ENCODE assay signal across 2 cellular contexts in the genomic region with DNA sequence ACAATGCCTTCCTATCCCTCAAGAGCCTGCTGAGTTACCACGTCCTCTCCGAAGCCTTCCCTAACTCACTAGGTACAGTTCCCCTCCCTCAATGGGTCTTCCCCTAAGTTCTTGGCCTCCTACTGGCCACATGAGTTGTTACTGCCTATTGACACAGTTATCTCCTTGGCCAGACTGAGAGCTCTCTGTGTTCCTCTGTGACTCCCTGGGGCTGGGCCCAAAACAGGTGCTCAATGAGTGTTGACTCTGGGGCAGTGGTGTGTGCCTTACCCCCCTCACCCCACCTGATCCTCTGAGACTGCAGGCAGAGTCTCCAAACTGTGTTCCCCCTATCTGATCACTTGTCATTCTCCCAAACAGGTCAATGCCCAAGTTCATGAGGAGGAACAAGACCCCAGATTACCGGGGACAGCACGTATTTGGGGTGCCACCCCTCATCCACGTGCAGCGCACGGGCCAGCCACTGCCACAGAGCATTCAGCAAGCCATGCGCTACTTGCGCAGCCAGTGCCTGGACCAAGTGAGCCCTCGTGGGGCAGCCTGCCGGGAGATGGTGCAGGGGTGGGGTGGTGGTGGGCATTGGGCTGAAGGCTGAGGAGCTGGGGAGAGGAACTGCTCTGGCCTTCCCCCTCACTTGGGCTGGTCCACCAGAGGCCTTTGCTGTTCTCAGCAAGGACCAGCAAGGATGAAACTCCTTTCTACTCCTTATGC.
TF ChIP-seq lines count a peak whose summit lies in the region.

No MANE protein-coding gene starts in this region.

TF ChIP-seq in HCT116, 20 proteins besides CTCF, POLR2A, EP300 and RAD21 (continued from another document):
- TF ChIP-seq, protein P1, sequence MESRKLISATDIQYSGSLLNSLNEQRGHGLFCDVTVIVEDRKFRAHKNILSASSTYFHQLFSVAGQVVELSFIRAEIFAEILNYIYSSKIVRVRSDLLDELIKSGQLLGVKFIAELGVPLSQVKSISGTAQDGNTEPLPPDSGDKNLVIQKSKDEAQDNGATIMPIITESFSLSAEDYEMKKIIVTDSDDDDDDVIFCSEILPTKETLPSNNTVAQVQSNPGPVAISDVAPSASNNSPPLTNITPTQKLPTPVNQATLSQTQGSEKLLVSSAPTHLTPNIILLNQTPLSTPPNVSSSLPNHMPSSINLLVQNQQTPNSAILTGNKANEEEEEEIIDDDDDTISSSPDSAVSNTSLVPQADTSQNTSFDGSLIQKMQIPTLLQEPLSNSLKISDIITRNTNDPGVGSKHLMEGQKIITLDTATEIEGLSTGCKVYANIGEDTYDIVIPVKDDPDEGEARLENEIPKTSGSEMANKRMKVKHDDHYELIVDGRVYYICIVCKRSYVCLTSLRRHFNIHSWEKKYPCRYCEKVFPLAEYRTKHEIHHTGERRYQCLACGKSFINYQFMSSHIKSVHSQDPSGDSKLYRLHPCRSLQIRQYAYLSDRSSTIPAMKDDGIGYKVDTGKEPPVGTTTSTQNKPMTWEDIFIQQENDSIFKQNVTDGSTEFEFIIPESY (IDR thresholded peaks at IDR 0.05; ENCODE audit: extremely low read depth, insufficient replicate concordance, low read length), result no peak
- TF ChIP-seq EZH2 (IDR thresholded peaks at IDR 0.05) (no peak), CBX3 (IDR thresholded peaks at IDR 0.05; ENCODE audit: low read depth) (no peak), TCF7L2 (IDR thresholded peaks at IDR 0.05; ENCODE audit: borderline replicate concordance, extremely low read depth, insufficient read depth, insufficient read length) (no peak), ZNF274 (IDR thresholded peaks at IDR 0.05; ENCODE audit: low read depth, low read length) (no peak), ELF1 (IDR thresholded peaks at IDR 0.05; ENCODE audit: borderline replicate concordance, low read depth) (no peak), POLR2AphosphoS5 (IDR thresholded peaks at IDR 0.05; ENCODE audit: low read depth, low read length) (no peak), EZH2phosphoT487 (IDR thresholded peaks at IDR 0.05; ENCODE audit: borderline replicate concordance) (no peak)

TF ChIP-seq in WTC11, 78 proteins besides CTCF, POLR2A, EP300 and RAD21 (continued from another document):
- TF ChIP-seq, protein P2, sequence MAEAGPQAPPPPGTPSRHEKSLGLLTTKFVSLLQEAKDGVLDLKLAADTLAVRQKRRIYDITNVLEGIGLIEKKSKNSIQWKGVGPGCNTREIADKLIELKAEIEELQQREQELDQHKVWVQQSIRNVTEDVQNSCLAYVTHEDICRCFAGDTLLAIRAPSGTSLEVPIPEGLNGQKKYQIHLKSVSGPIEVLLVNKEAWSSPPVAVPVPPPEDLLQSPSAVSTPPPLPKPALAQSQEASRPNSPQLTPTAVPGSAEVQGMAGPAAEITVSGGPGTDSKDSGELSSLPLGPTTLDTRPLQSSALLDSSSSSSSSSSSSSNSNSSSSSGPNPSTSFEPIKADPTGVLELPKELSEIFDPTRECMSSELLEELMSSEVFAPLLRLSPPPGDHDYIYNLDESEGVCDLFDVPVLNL (CRISPR knock-in tag; IDR thresholded peaks at IDR 0.05; ENCODE audit: borderline replicate concordance, low read depth), result no peak
- no peak for TF ChIP-seq ATF3 (CRISPR knock-in tag; conservative IDR thresholded peaks at IDR 0.05)
- TF ChIP-seq NFE2L1 (CRISPR knock-in tag; IDR thresholded peaks at IDR 0.05), result no peak
- no peak for TF ChIP-seq ZNF219 (CRISPR knock-in tag; IDR thresholded peaks at IDR 0.05; ENCODE audit: borderline replicate concordance)
TF ChIP-seq in WTC11: peak in this region for 0.
